19 cellular contexts compared by ENCODE assay signal in the genomic region with DNA sequence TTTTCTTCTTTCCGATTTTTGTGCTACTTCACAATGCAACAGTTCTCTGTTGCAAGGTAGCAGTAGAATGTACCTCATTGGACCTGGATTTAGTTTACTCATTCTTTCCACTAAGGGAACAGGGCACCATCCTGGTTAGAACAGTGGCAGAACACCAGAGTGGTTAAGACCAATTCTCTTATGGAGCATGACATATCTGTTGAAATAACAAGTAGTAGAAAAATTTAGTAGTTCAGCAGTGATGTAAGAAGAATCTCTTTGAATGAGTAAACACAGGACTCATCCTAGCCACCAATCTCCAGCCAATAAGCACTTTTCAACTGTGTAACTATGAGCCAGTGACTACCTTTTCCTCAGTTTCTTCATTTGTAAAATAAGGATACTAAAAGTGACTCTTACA. TPM values are rescaled to one million over a fixed set of nuclear protein-coding genes. Genes with fewer than 3 reads are reported as not detected.
DNase-seq lines count a peak whose midpoint lies in the region; ATAC-seq and TF ChIP-seq lines count a peak whose summit lies in the region.
"Had no signal": no experiment of that assay in that cellular context is flagged by ENCODE, and none has a peak within 500 bp of the region (broad histone marks: within the 10 kb centered on the region; RNA-seq: fewer than 3 reads in every experiment).

No MANE protein-coding gene starts in this region.

- peak; percentile 16 for DNase-seq in activated CD4-positive, alpha-beta T cell treated with anti-CD3 and anti-CD28 coated beads for 36 hours
- DNase-seq in activated CD4-positive, alpha-beta T cell treated with anti-CD3 and anti-CD28 coated beads for 4 hours = no peak
- peak; percentile 32 for DNase-seq in M059J (ENCODE audit: low read depth)
- DNase-seq in choroid plexus epithelial cell (ENCODE audit: low read depth) = peak; percentile 65
- DNase-seq in trophoblast cell = no peak
- DNase-seq: activated effector memory CD4-positive, alpha-beta T cell treated with anti-CD3 and anti-CD28 coated beads, Interleukin-2, amount 50 U/mL, for 16 hours; DMS 273 treated with DMSO at 0.1 percent for 48 hours; gastrocnemius medialis; H7; NCI-H1092 treated with DMSO at 0.1 percent for 48 hours; NCI-H524; nephron progenitor cell; Right ventricle myocardium superior had no signal

- H3K18ac ChIP-seq in trophoblast cell (ENCODE audit: low read length) = no peak overlapping the region

- H4K91ac ChIP-seq in trophoblast cell (ENCODE audit: low read depth, low read length) = no peak overlapping the region

- no peak overlapping the region for H4K12ac ChIP-seq in trophoblast cell (ENCODE audit: low read depth, low read length)

- H3K14ac ChIP-seq in trophoblast cell (ENCODE audit: low read length) = no peak overlapping the region

- H3K27me3 ChIP-seq in trophoblast cell (ENCODE audit: insufficient read depth, low read length) = no peaks in the 10 kb centered on the region
- H3K27me3 ChIP-seq: gastrocnemius medialis had no signal

- no peak overlapping the region for H3K27ac ChIP-seq in trophoblast cell (ENCODE audit: low read depth, low read length)
- H3K27ac ChIP-seq: gastrocnemius medialis had no signal

- ATAC-seq in activated CD4-positive, alpha-beta T cell treated with anti-CD3 and anti-CD28 coated beads for 36 hours = peak; percentile 79
- ATAC-seq in HG03342 (IDR thresholded peaks at IDR 0.05; ENCODE audit: unreplicated experiment) (no peak), GM21786 (IDR thresholded peaks at IDR 0.05; ENCODE audit: unreplicated experiment) (no peak), GM21515 (IDR thresholded peaks at IDR 0.05; ENCODE audit: unreplicated experiment) (no peak)
- ATAC-seq: gastrocnemius medialis had no signal

- H2AK5ac ChIP-seq in trophoblast cell (ENCODE audit: low read length) = no peak overlapping the region

- POLR2A ChIA-PET in activated CD4-positive, alpha-beta T cell treated with anti-CD3 and anti-CD28 coated beads for 36 hours (lab: Charles Lee) = no interaction called here

- peaks cover 0 to 2% of the 10 kb centered on the region in 2 experiments for H3K4me1 ChIP-seq in trophoblast cell (ENCODE audit: control insufficient read depth in 1 of 2, insufficient read depth in 2 of 2, low read length in 2 of 2)
- H3K4me1 ChIP-seq: gastrocnemius medialis had no signal

- H3K4me3 Mint-ChIP-seq in activated CD4-positive, alpha-beta T cell treated with anti-CD3 and anti-CD28 coated beads for 36 hours = no peak overlapping the region
- H3K4me3 Mint-ChIP-seq: nephron progenitor cell had no signal

- H3K23ac ChIP-seq in trophoblast cell (ENCODE audit: low read length) = peak overlapping the region; percentile 85

- H2BK5ac ChIP-seq in trophoblast cell (ENCODE audit: low read depth, low read length, poor library complexity) = no peak overlapping the region

- peaks cover 14% of the 10 kb centered on the region for H3K27me3 Mint-ChIP-seq in activated CD4-positive, alpha-beta T cell treated with anti-CD3 and anti-CD28 coated beads for 36 hours

- no peak overlapping the region for H3K9ac ChIP-seq in trophoblast cell (ENCODE audit: low read length)

- TF ChIP-seq CTCF in choroid plexus epithelial cell (conservative IDR thresholded peaks at IDR 0.05; ENCODE audit: low read depth, low read length) = no peak

- no peak overlapping the region for H2AFZ ChIP-seq in trophoblast cell (ENCODE audit: insufficient read depth, low read length, poor library complexity)

- H3K4ac ChIP-seq in trophoblast cell (ENCODE audit: low read depth, low read length) = no peak overlapping the region

- intact Hi-C loops in activated CD4-positive, alpha-beta T cell treated with anti-CD3 and anti-CD28 coated beads for 36 hours (cut with DNase I, micrococcal nuclease) = loop anchor here (1.0 to 2.0 kb wide), 6 partner anchors 22 to 236 kb away; a partner anchor contains a TSS

- no peak overlapping the region for H2BK120ac ChIP-seq in trophoblast cell (ENCODE audit: insufficient read depth, low read length, poor library complexity)

- no CpG with 5 or more reads among the region's 1 CpG for WGBS in trophoblast cell (ENCODE audit: extremely low coverage, insufficient coverage, insufficient read length)

- no peaks in the 10 kb centered on the region for H3K79me2 ChIP-seq in trophoblast cell (ENCODE audit: control insufficient read depth, insufficient read depth, low read length, poor library complexity)

- H3K27ac Mint-ChIP-seq in activated CD4-positive, alpha-beta T cell treated with anti-CD3 and anti-CD28 coated beads for 36 hours = peak overlapping the region; percentile 80
- H3K27ac Mint-ChIP-seq: nephron progenitor cell had no signal

- H3K9me3 Mint-ChIP-seq in activated CD4-positive, alpha-beta T cell treated with anti-CD3 and anti-CD28 coated beads for 36 hours (ENCODE audit: low read depth) = no peaks in the 10 kb centered on the region
- H3K9me3 Mint-ChIP-seq: nephron progenitor cell had no signal

- no peaks in the 10 kb centered on the region for H3K9me3 ChIP-seq in trophoblast cell (ENCODE audit: insufficient read depth, low read depth, low read length)
- H3K9me3 ChIP-seq: gastrocnemius medialis had no signal

- peaks cover 18% of the 10 kb centered on the region for H3K4me1 Mint-ChIP-seq in activated CD4-positive, alpha-beta T cell treated with anti-CD3 and anti-CD28 coated beads for 36 hours

- H3K4me2 ChIP-seq in trophoblast cell (ENCODE audit: low read length) = no peak overlapping the region

- H2BK12ac ChIP-seq in trophoblast cell (ENCODE audit: low read length) = no peak overlapping the region

- no peaks in the 10 kb centered on the region for H3K36me3 Mint-ChIP-seq in activated CD4-positive, alpha-beta T cell treated with anti-CD3 and anti-CD28 coated beads for 36 hours (ENCODE audit: low read depth)

- H3K4me3 ChIP-seq in choroid plexus epithelial cell (ENCODE audit: low read depth, low read length) (no peak overlapping the region), trophoblast cell (ENCODE audit: low read depth, low read length) (no peak overlapping the region)
- H3K4me3 ChIP-seq: gastrocnemius medialis had no signal

- no peaks in the 10 kb centered on the region for H3K36me3 ChIP-seq in trophoblast cell (ENCODE audit: control insufficient read depth in 1 of 2, insufficient read depth in 2 of 2, low read length in 2 of 2)
- H3K36me3 ChIP-seq: gastrocnemius medialis had no signal

- H4K8ac ChIP-seq in trophoblast cell (ENCODE audit: low read depth, low read length) = no peak overlapping the region

- H3K79me1 ChIP-seq in trophoblast cell (ENCODE audit: low read length) = no peaks in the 10 kb centered on the region

- CTCF ChIA-PET in activated CD4-positive, alpha-beta T cell treated with anti-CD3 and anti-CD28 coated beads for 36 hours (lab: Charles Lee) = interaction anchor here (2.2 kb wide), 1 partner anchor 85 kb away, joined by 9 read pairs; no protein-coding TSS in a partner anchor

RNA-seq across cellular contexts. Expression of a gene that starts 2.4 kb away (rescaled TPM):
- under 1 TPM; 0.37 TPM for total RNA-seq in activated CD4-positive, alpha-beta T cell treated with anti-CD3 and anti-CD28 coated beads for 36 hours
- total RNA-seq in M059J (2014; rRNA removed; shearing (Covaris generic)) = not detected in 2 replicates
- 0.03 and 0.10 TPM in 2 replicates for polyA plus RNA-seq in trophoblast cell (2013)
- total RNA-seq: A673, gastrocnemius medialis, H7, Right ventricle myocardium superior had no signal

RNA-seq across cellular contexts. Expression of a gene that starts 30.8 kb away (rescaled TPM):
- total RNA-seq in activated CD4-positive, alpha-beta T cell treated with anti-CD3 and anti-CD28 coated beads for 36 hours = 10 to 100 TPM; 36.6 to 40.2 TPM
- total RNA-seq in M059J (2014; rRNA removed; shearing (Covaris generic)) = 18.2 and 22.8 TPM in 2 replicates
- 0.03 TPM in 2 replicates for polyA plus RNA-seq in trophoblast cell (2013)

RNA-seq across cellular contexts. Expression of a gene that starts 46.7 kb away (rescaled TPM):
- not detected for total RNA-seq in activated CD4-positive, alpha-beta T cell treated with anti-CD3 and anti-CD28 coated beads for 36 hours
- total RNA-seq in M059J (2014; rRNA removed; shearing (Covaris generic)) = not detected in 2 replicates
- polyA plus RNA-seq in trophoblast cell (2013) = not detected in 2 replicates
- total RNA-seq: A673, gastrocnemius medialis, H7, HT-29, kidney epithelial cell, Right ventricle myocardium superior had no signal

Comparison
In these comparisons a context has a peak if more than half of its experiments do, and no peak if none do; other contexts are left out.
1. DNase-seq: peak in activated CD4-positive, alpha-beta T cell treated with anti-CD3 and anti-CD28 coated beads for 36 hours (single experiment), M059J (single experiment) and choroid plexus epithelial cell (single experiment); none in activated CD4-positive, alpha-beta T cell treated with anti-CD3 and anti-CD28 coated beads for 4 hours (0 of 2) and trophoblast cell (0 of 2).